2 cellular contexts compared by ENCODE assay signal in the genomic region with DNA sequence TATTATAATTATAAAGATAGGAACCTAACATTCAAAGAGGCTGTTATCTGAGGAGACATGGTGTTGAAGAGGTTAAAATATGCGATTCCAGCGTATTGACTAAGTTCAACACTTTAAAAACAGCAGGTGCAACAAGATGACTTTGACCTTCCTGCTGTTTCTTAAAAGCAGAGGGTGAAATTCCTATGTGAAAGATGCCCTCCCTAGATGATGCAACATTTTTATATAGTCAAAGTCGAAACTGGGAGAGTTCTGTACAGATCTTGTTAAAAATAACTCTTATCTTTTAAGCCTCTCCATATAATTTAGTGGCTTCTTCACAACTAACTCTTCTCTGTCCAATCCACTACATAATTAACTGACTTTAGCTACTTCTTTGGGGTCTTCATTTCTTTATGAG.
TF ChIP-seq lines count a peak whose summit lies in the region.

No MANE protein-coding gene starts in this region.

TF ChIP-seq in GM23338, 12 proteins besides CTCF, POLR2A, EP300 and RAD21 (continues in another document):
- TF ChIP-seq EZH2 (IDR thresholded peaks at IDR 0.05; ENCODE audit: low read depth, unreplicated experiment) (no peak), POLR2AphosphoS5 (IDR thresholded peaks at IDR 0.05; ENCODE audit: low read depth) (no peak), STAT1 (IDR thresholded peaks at IDR 0.05; ENCODE audit: unreplicated experiment) (no peak), CREB1 (CRISPR knock-in tag; IDR thresholded peaks at IDR 0.05; ENCODE audit: low read depth) (no peak), ZNF331 (CRISPR knock-in tag; IDR thresholded peaks at IDR 0.05; ENCODE audit: low read depth) (no peak), NANOG (IDR thresholded peaks at IDR 0.05; ENCODE audit: borderline replicate concordance) (no peak), JUNB (IDR thresholded peaks at IDR 0.05; ENCODE audit: unreplicated experiment) (no peak), EZH2phosphoT487 (IDR thresholded peaks at IDR 0.05; ENCODE audit: unreplicated experiment) (no peak)
- TF ChIP-seq, protein P1, sequence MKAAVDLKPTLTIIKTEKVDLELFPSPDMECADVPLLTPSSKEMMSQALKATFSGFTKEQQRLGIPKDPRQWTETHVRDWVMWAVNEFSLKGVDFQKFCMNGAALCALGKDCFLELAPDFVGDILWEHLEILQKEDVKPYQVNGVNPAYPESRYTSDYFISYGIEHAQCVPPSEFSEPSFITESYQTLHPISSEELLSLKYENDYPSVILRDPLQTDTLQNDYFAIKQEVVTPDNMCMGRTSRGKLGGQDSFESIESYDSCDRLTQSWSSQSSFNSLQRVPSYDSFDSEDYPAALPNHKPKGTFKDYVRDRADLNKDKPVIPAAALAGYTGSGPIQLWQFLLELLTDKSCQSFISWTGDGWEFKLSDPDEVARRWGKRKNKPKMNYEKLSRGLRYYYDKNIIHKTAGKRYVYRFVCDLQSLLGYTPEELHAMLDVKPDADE (IDR thresholded peaks at IDR 0.05): no peak
- TF ChIP-seq, protein P2, sequence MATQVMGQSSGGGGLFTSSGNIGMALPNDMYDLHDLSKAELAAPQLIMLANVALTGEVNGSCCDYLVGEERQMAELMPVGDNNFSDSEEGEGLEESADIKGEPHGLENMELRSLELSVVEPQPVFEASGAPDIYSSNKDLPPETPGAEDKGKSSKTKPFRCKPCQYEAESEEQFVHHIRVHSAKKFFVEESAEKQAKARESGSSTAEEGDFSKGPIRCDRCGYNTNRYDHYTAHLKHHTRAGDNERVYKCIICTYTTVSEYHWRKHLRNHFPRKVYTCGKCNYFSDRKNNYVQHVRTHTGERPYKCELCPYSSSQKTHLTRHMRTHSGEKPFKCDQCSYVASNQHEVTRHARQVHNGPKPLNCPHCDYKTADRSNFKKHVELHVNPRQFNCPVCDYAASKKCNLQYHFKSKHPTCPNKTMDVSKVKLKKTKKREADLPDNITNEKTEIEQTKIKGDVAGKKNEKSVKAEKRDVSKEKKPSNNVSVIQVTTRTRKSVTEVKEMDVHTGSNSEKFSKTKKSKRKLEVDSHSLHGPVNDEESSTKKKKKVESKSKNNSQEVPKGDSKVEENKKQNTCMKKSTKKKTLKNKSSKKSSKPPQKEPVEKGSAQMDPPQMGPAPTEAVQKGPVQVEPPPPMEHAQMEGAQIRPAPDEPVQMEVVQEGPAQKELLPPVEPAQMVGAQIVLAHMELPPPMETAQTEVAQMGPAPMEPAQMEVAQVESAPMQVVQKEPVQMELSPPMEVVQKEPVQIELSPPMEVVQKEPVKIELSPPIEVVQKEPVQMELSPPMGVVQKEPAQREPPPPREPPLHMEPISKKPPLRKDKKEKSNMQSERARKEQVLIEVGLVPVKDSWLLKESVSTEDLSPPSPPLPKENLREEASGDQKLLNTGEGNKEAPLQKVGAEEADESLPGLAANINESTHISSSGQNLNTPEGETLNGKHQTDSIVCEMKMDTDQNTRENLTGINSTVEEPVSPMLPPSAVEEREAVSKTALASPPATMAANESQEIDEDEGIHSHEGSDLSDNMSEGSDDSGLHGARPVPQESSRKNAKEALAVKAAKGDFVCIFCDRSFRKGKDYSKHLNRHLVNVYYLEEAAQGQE (IDR thresholded peaks at IDR 0.05; ENCODE audit: unreplicated experiment): no peak

TF ChIP-seq in H1, 55 proteins besides CTCF, POLR2A, EP300 and RAD21:
- TF ChIP-seq CEBPB (IDR thresholded peaks at IDR 0.05; ENCODE audit: low read depth, low read length) (peak; percentile 79), FOSL1 (IDR thresholded peaks at IDR 0.05; ENCODE audit: insufficient read depth, low read depth, low read length) (no peak)
